Comparison of ENCODE assay signal across 9 cellular contexts in genomic region chr1:90718411-90719320, GRCh38. TPM values are rescaled to one million over a fixed set of nuclear protein-coding genes. Genes with fewer than 3 reads are reported as not detected.
DNase-seq lines count a peak whose midpoint lies in the region; ATAC-seq lines count a peak whose summit lies in the region.
"Had no signal": no experiment of that assay in that cellular context is flagged by ENCODE, and none has a peak within 500 bp of the region (broad histone marks: within the 10 kb centered on the region; RNA-seq: fewer than 3 reads in every experiment).

No MANE protein-coding gene starts in this region.

- no peaks in the 10 kb centered on the region for H3K36me3 ChIP-seq in HAP-1 (replicated peaks)
- no peaks in the 10 kb centered on the region for H3K36me3 ChIP-seq in naive thymus-derived CD4-positive, alpha-beta T cell (ENCODE audit: control insufficient read depth in 2 of 3, insufficient read depth in 3 of 3, low read length in 3 of 3)
- H3K36me3 ChIP-seq in effector memory CD4-positive, alpha-beta T cell (ENCODE audit: control insufficient read depth, insufficient read depth, low read length): no peaks in the 10 kb centered on the region

- H3K9me3 Mint-ChIP-seq in naive thymus-derived CD4-positive, alpha-beta T cell: peaks cover 3 to 68% (median 38%) of the 10 kb centered on the region in 11 donors

- DNase-seq in AG08396 (ENCODE audit: low spot score): peak; percentile 43
- peak in 1 of 2 experiments; percentile 55 for DNase-seq in HAP-1 (ENCODE audit: low spot score in 2 of 2)
- DNase-seq in cerebellar cortex (ENCODE audit: low spot score): peak; percentile 37
- DNase-seq in naive thymus-derived CD4-positive, alpha-beta T cell: peak in 1 of 9 donors; percentile 25
- DNase-seq in effector CD4-positive, alpha-beta T cell: no peak
- DNase-seq in activated effector memory CD4-positive, alpha-beta T cell treated with anti-CD3 and anti-CD28 coated beads, Interleukin-2, amount 50 U/mL, for 16 hours: no peak
- DNase-seq in effector memory CD4-positive, alpha-beta T cell: no peak

- peaks cover 0 to 55% (median 40%) of the 10 kb centered on the region in 7 donors for H3K4me1 Mint-ChIP-seq in naive thymus-derived CD4-positive, alpha-beta T cell

- H3K27me3 ChIP-seq in HAP-1 (ENCODE audit: low read depth): peaks cover 20% of the 10 kb centered on the region
- peaks cover 31 to 78% of the 10 kb centered on the region in 2 donors for H3K27me3 ChIP-seq in naive thymus-derived CD4-positive, alpha-beta T cell (ENCODE audit: control insufficient read depth in 2 of 2, insufficient read depth in 2 of 2, low read length in 2 of 2)
- peaks cover 90% of the 10 kb centered on the region for H3K27me3 ChIP-seq in effector memory CD4-positive, alpha-beta T cell (replicated peaks; ENCODE audit: control insufficient read depth, insufficient read depth, low read length, poor library complexity, severe bottlenecking)

- ATAC-seq in naive thymus-derived CD4-positive, alpha-beta T cell: no peak
- ATAC-seq in GM21515 (IDR thresholded peaks at IDR 0.05; ENCODE audit: unreplicated experiment): no peak

- CTCF ChIA-PET in naive thymus-derived CD4-positive, alpha-beta T cell (lab: Charles Lee): no interaction called here

- no peaks in the 10 kb centered on the region; the same call in 1 of the 2 replicates for H3K4me1 ChIP-seq in HAP-1
- peaks cover 5 to 13% of the 10 kb centered on the region in 2 donors for H3K4me1 ChIP-seq in naive thymus-derived CD4-positive, alpha-beta T cell (ENCODE audit: control insufficient read depth in 2 of 2, insufficient read depth in 2 of 2, low read length in 2 of 2)
- H3K4me1 ChIP-seq in effector memory CD4-positive, alpha-beta T cell (ENCODE audit: control insufficient read depth, insufficient read depth, low read length, poor library complexity, severe bottlenecking): peaks cover 13% of the 10 kb centered on the region

- intact Hi-C loops in naive thymus-derived CD4-positive, alpha-beta T cell (cut with micrococcal nuclease): no loop called here

- peak overlapping the region; percentile 59 to 82 (median 74) for H3K4me3 Mint-ChIP-seq in naive thymus-derived CD4-positive, alpha-beta T cell

- no peak overlapping the region for H3K27ac ChIP-seq in naive thymus-derived CD4-positive, alpha-beta T cell (ENCODE audit: low read depth, low read length)
- no peak overlapping the region for H3K27ac ChIP-seq in effector memory CD4-positive, alpha-beta T cell (ENCODE audit: insufficient read depth, low read length, poor library complexity, severe bottlenecking)

- H3K9me3 ChIP-seq in HAP-1: no peaks in the 10 kb centered on the region
- peaks cover 0 to 26% (median 0%) of the 10 kb centered on the region in 3 experiments for H3K9me3 ChIP-seq in naive thymus-derived CD4-positive, alpha-beta T cell (ENCODE audit: control insufficient read depth in 2 of 3, low read length in 3 of 3)
- H3K9me3 ChIP-seq in effector memory CD4-positive, alpha-beta T cell (ENCODE audit: control insufficient read depth, low read length): peaks cover 15% of the 10 kb centered on the region

- POLR2A ChIA-PET in naive thymus-derived CD4-positive, alpha-beta T cell (lab: Charles Lee): no interaction called here

- peak overlapping the region; percentile 51 for H3K4me3 ChIP-seq in HAP-1
- no peak overlapping the region for H3K4me3 ChIP-seq in naive thymus-derived CD4-positive, alpha-beta T cell (ENCODE audit: low read length)
- no peak overlapping the region for H3K4me3 ChIP-seq in effector memory CD4-positive, alpha-beta T cell (ENCODE audit: insufficient read depth, low read depth, low read length, poor library complexity, severe bottlenecking)

- in situ Hi-C loops in HAP-1 (cut with MboI; ENCODE audit: low sequenced_read_pairs): loop anchor here (25.0 kb wide), 2 partner anchors 244 to 444 kb away; no protein-coding TSS in a partner anchor

- peaks cover 84 to 90% (median 88%) of the 10 kb centered on the region in 5 donors for H3K27me3 Mint-ChIP-seq in naive thymus-derived CD4-positive, alpha-beta T cell

- peak overlapping the region; percentile 21 to 88 (median 70) for H3K27ac Mint-ChIP-seq in naive thymus-derived CD4-positive, alpha-beta T cell

- peaks cover 0 to 26% (median 9%) of the 10 kb centered on the region in 5 donors for H3K36me3 Mint-ChIP-seq in naive thymus-derived CD4-positive, alpha-beta T cell

RNA-seq across cellular contexts. Expression of gene BARHL2, which starts 1.6 kb away (rescaled TPM):
- total RNA-seq in naive thymus-derived CD4-positive, alpha-beta T cell: not detected
- polyA plus RNA-seq in naive thymus-derived CD4-positive, alpha-beta T cell: not detected
- total RNA-seq: T-helper 1 cell treated with Interleukin-12 subunit alpha and Interleukin-12 subunit beta and Interleukin-4 antibody, amounts not matched to agents 30 ng/mL and 1 ng/mL, for 36 hours had no signal

Comparison
In these comparisons a context has a peak if more than half of its experiments do, and no peak if none do; other contexts are left out.
1. DNase-seq: peak in AG08396 (single experiment) and cerebellar cortex (single experiment); none in effector CD4-positive, alpha-beta T cell (single experiment), activated effector memory CD4-positive, alpha-beta T cell treated with anti-CD3 and anti-CD28 coated beads, Interleukin-2, amount 50 U/mL, for 16 hours (single experiment) and effector memory CD4-positive, alpha-beta T cell (0 of 3).